In genomic region chr5:53983568-53984465, GRCh38 we compare ENCODE assay signal across 21 cellular contexts.
DNase-seq lines count a peak whose midpoint lies in the region; ATAC-seq and TF ChIP-seq lines count a peak whose summit lies in the region.
"Had no signal": no experiment of that assay in that cellular context is flagged by ENCODE, and none has a peak within 500 bp of the region (broad histone marks: within the 10 kb centered on the region; RNA-seq: fewer than 3 reads in every experiment).

No MANE protein-coding gene starts in this region.

- H4K20me1 ChIP-seq in PC-3 (ENCODE audit: low read length), result no peaks in the 10 kb centered on the region

- BruUV-seq in PC-3 (replicated peaks; lab: Mats Ljungman, UMichigan), result no TSS peak

- H3K79me2 ChIP-seq in PC-3 (ENCODE audit: low read length), result no peaks in the 10 kb centered on the region
- H3K79me2 ChIP-seq: hepatocyte had no signal

- no peaks in the 10 kb centered on the region for H3K4me1 Mint-ChIP-seq in activated CD8-positive, alpha-beta T cell treated with anti-CD3 and anti-CD28 coated beads, Interleukin-2, amount 10 ng/mL, durations not matched to agents 7 days and 5 days (ENCODE audit: low read depth)
- H3K4me1 Mint-ChIP-seq: central memory CD8-positive, alpha-beta T cell; IgD-negative memory B cell had no signal

- H2AFZ ChIP-seq in PC-3 (ENCODE audit: low read length), result no peak overlapping the region
- H2AFZ ChIP-seq: hepatocyte had no signal

- CTCF ChIA-PET in PC-3 (lab: Charles Lee), result no interaction called here
- CTCF ChIA-PET in activated CD8-positive, alpha-beta T cell treated with anti-CD3 and anti-CD28 coated beads, Interleukin-2, amount 10 ng/mL, durations not matched to agents 7 days and 5 days (lab: Charles Lee), result interaction anchor here (1.4 kb wide), 1 partner anchor 13 kb away, joined by 3 read pairs; no protein-coding TSS in a partner anchor

- H3K27ac Mint-ChIP-seq in activated CD8-positive, alpha-beta T cell treated with anti-CD3 and anti-CD28 coated beads, Interleukin-2, amount 10 ng/mL, durations not matched to agents 7 days and 5 days, result no peak overlapping the region
- H3K27ac Mint-ChIP-seq: CD4-positive, alpha-beta memory T cell; IgD-negative memory B cell had no signal

- H3K4me1 ChIP-seq in PC-3 (ENCODE audit: insufficient read depth, low read length), result peaks cover 3% of the 10 kb centered on the region; the same call in 1 of the 2 replicates
- H3K4me1 ChIP-seq in esophagus muscularis mucosa, result no peaks in the 10 kb centered on the region
- H3K4me1 ChIP-seq: lower lobe of right lung, spleen had no signal

- no peak overlapping the region; the same call in 1 of the 2 replicates for H3K4me2 ChIP-seq in PC-3 (ENCODE audit: low read length)
- H3K4me2 ChIP-seq: hepatocyte had no signal

- intact Hi-C loops in PC-3 (cut with micrococcal nuclease), result no loop called here
- intact Hi-C loops in esophagus muscularis mucosa (cut with DNase I), result no loop called here

- H3K9me3 ChIP-seq in PC-3 (ENCODE audit: low read length) (no peaks in the 10 kb centered on the region), esophagus muscularis mucosa (no peaks in the 10 kb centered on the region)
- H3K9me3 ChIP-seq: lower lobe of right lung had no signal

- H3K4me3 Mint-ChIP-seq in activated CD8-positive, alpha-beta T cell treated with anti-CD3 and anti-CD28 coated beads, Interleukin-2, amount 10 ng/mL, durations not matched to agents 7 days and 5 days, result no peak overlapping the region
- H3K4me3 Mint-ChIP-seq: CD4-positive, alpha-beta memory T cell; central memory CD8-positive, alpha-beta T cell had no signal

- no peak overlapping the region for H3K9ac ChIP-seq in PC-3 (ENCODE audit: low read length)

- H3K27ac ChIP-seq in PC-3 (ENCODE audit: low read length) (0 out of 2 replicates have a peak overlapping the region, but pooled peaks have one; percentile 2), esophagus muscularis mucosa (replicated peaks in 1 of 4) (no peak overlapping the region)
- H3K27ac ChIP-seq: hepatocyte, lower lobe of right lung, spleen had no signal

- POLR2A ChIA-PET in PC-3 (lab: Charles Lee; ENCODE audit: unreplicated experiment), result no interaction called here
- POLR2A ChIA-PET in activated CD8-positive, alpha-beta T cell treated with anti-CD3 and anti-CD28 coated beads, Interleukin-2, amount 10 ng/mL, durations not matched to agents 7 days and 5 days (lab: Charles Lee), result interaction anchor here (0.6 to 0.7 kb wide), 2 partner anchors 53 to 1833 kb away, joined by 3 to 4 read pairs; no protein-coding TSS in a partner anchor

- DNase-seq in A172 (ENCODE audit: low spot score) (peak; percentile 58), GM04504 (ENCODE audit: low read depth) (peak; percentile 84), PC-3 (peak; percentile 73), epithelial cell of esophagus (ENCODE audit: low read depth) (peak; percentile 79), esophagus muscularis mucosa (ENCODE audit: extremely low spot score) (no peak), cortex of kidney (lab: John Stamatoyannopoulos, UW) (no peak)
- DNase-seq in activated CD8-positive, alpha-beta T cell treated with anti-CD3 and anti-CD28 coated beads, Interleukin-2, amount 10 ng/mL, durations not matched to agents 7 days and 5 days, result no peak
- DNase-seq: activated CD4-positive, alpha-beta T cell treated with anti-CD3 and anti-CD28 coated beads for 4 hours; activated gamma-delta T cell treated with Interleukin-2 at 50 U/mL for 16 hours; amniotic stem cell; CD4-positive, alpha-beta memory T cell; DMS53; effector CD8-positive, alpha-beta T cell; lower lobe of right lung; NCI-H1694 treated with DMSO at 0.1 percent for 48 hours; spleen; stimulated activated CD4-positive, alpha-beta T cell treated with anti-CD3 and anti-CD28 coated beads, Interleukin-4, amount 100 ng/mL, for 4 hours had no signal

- H3F3A ChIP-seq in PC-3 (ENCODE audit: low read length, unreplicated experiment), result no peaks in the 10 kb centered on the region

- TF ChIP-seq POLR2A in esophagus muscularis mucosa (IDR thresholded peaks at IDR 0.05; ENCODE audit: low read depth), result no peak

- H3K4me3 ChIP-seq in PC-3 (ENCODE audit: low read length), result no peak overlapping the region
- H3K4me3 ChIP-seq in epithelial cell of esophagus (ENCODE audit: low read length), result no peak overlapping the region
- no peak overlapping the region for H3K4me3 ChIP-seq in esophagus muscularis mucosa
- H3K4me3 ChIP-seq: hepatocyte, lower lobe of right lung, spleen had no signal

- H3K36me3 ChIP-seq in PC-3 (ENCODE audit: low read depth, low read length), result no peaks in the 10 kb centered on the region
- no peaks in the 10 kb centered on the region for H3K36me3 ChIP-seq in esophagus muscularis mucosa
- H3K36me3 ChIP-seq: lower lobe of right lung had no signal

- H3K27me3 Mint-ChIP-seq in activated CD8-positive, alpha-beta T cell treated with anti-CD3 and anti-CD28 coated beads, Interleukin-2, amount 10 ng/mL, durations not matched to agents 7 days and 5 days (ENCODE audit: low read depth), result no peaks in the 10 kb centered on the region
- H3K27me3 Mint-ChIP-seq: CD4-positive, alpha-beta memory T cell; central memory CD8-positive, alpha-beta T cell; IgD-negative memory B cell had no signal

- no peaks in the 10 kb centered on the region for H3K9me2 ChIP-seq in PC-3 (replicated peaks; ENCODE audit: low read length)

- H3K27me3 ChIP-seq in PC-3 (ENCODE audit: low read length) (no peaks in the 10 kb centered on the region), esophagus muscularis mucosa (no peaks in the 10 kb centered on the region)
- H3K27me3 ChIP-seq: hepatocyte, spleen had no signal

- peak; percentile 96 for ATAC-seq in PC-3
- ATAC-seq in HG03342 (IDR thresholded peaks at IDR 0.05; ENCODE audit: unreplicated experiment), result no peak
- ATAC-seq in activated CD8-positive, alpha-beta T cell treated with anti-CD3 and anti-CD28 coated beads, Interleukin-2, amount 10 ng/mL, durations not matched to agents 7 days and 5 days, result no peak
- ATAC-seq: lower lobe of right lung had no signal

- H3K9me3 Mint-ChIP-seq in activated CD8-positive, alpha-beta T cell treated with anti-CD3 and anti-CD28 coated beads, Interleukin-2, amount 10 ng/mL, durations not matched to agents 7 days and 5 days (ENCODE audit: insufficient read depth), result no peaks in the 10 kb centered on the region
- H3K9me3 Mint-ChIP-seq: central memory CD8-positive, alpha-beta T cell had no signal

- 90% methylated on average over 10 of the region's 10 CpGs for WGBS in esophagus muscularis mucosa

- no peak for TF ChIP-seq EP300 in esophagus muscularis mucosa (IDR thresholded peaks at IDR 0.05)

- TF ChIP-seq CTCF in PC-3 (conservative IDR thresholded peaks at IDR 0.05; ENCODE audit: low read depth, low read length) (no peak), epithelial cell of esophagus (IDR thresholded peaks at IDR 0.05; ENCODE audit: insufficient read depth, low read depth, low read length, missing control alignments) (no peak), esophagus muscularis mucosa (IDR thresholded peaks at IDR 0.05) (no peak)

- H3K36me3 Mint-ChIP-seq in activated CD8-positive, alpha-beta T cell treated with anti-CD3 and anti-CD28 coated beads, Interleukin-2, amount 10 ng/mL, durations not matched to agents 7 days and 5 days (ENCODE audit: low read depth), result no peaks in the 10 kb centered on the region

Comparison
In these comparisons a context has a peak if more than half of its experiments do, and no peak if none do; other contexts are left out.
1. DNase-seq: peak in A172 (single experiment), GM04504 (single experiment), PC-3 (single experiment) and epithelial cell of esophagus (single experiment); none in activated CD8-positive, alpha-beta T cell treated with anti-CD3 and anti-CD28 coated beads, Interleukin-2, amount 10 ng/mL, durations not matched to agents 7 days and 5 days (single experiment), esophagus muscularis mucosa (single experiment) and cortex of kidney (single experiment).